8 cellular contexts compared by ENCODE assay signal in genomic region chr3:38347421-38348200, GRCh38. TPM values are rescaled to one million over a fixed set of nuclear protein-coding genes. Genes with fewer than 3 reads are reported as not detected.
DNase-seq lines count a peak whose midpoint lies in the region; ATAC-seq and TF ChIP-seq lines count a peak whose summit lies in the region.

No MANE protein-coding gene starts in this region.

- H3K27ac ChIP-seq in suprapubic skin: no peak overlapping the region

- H3K27me3 ChIP-seq in kidney epithelial cell (ENCODE audit: control insufficient read depth, insufficient read depth, low read length) (no peaks in the 10 kb centered on the region), suprapubic skin (no peaks in the 10 kb centered on the region)

- WGBS in suprapubic skin: 87% methylated on average over 19 of the region's 19 CpGs

- H3K4me3 ChIP-seq in kidney epithelial cell (ENCODE audit: low read depth, low read length) (peak overlapping the region; percentile 71), suprapubic skin (peak overlapping the region; percentile 77)

- H3K36me3 ChIP-seq in kidney epithelial cell (ENCODE audit: control insufficient read depth, insufficient read depth, low read length): no peaks in the 10 kb centered on the region
- no peaks in the 10 kb centered on the region for H3K36me3 ChIP-seq in suprapubic skin

- TF ChIP-seq CTCF in activated CD8-positive, alpha-beta T cell treated with anti-CD3 and anti-CD28 coated beads for 36 hours (IDR thresholded peaks at IDR 0.05): no peak
- TF ChIP-seq CTCF in kidney epithelial cell (IDR thresholded peaks at IDR 0.05; ENCODE audit: insufficient read depth, low read length, poor library complexity, severe bottlenecking) (no peak), suprapubic skin (IDR thresholded peaks at IDR 0.05) (no peak)

- ATAC-seq in activated CD8-positive, alpha-beta T cell treated with anti-CD3 and anti-CD28 coated beads, Interleukin-2, amount 10 ng/mL, durations not matched to agents 7 days and 5 days: no peak
- no peak for ATAC-seq in activated CD8-positive, alpha-beta T cell treated with anti-CD3 and anti-CD28 coated beads for 36 hours
- no peak for ATAC-seq in GM19035 (IDR thresholded peaks at IDR 0.05; ENCODE audit: unreplicated experiment)

- H3K4me1 ChIP-seq in suprapubic skin: peaks cover 18% of the 10 kb centered on the region

- H3K9me3 ChIP-seq in suprapubic skin: no peaks in the 10 kb centered on the region

- TF ChIP-seq EP300 in suprapubic skin (IDR thresholded peaks at IDR 0.05): no peak

- H3K27me3 Mint-ChIP-seq in activated CD8-positive, alpha-beta T cell treated with anti-CD3 and anti-CD28 coated beads, Interleukin-2, amount 10 ng/mL, durations not matched to agents 7 days and 5 days (ENCODE audit: low read depth): peaks cover 3% of the 10 kb centered on the region
- no peaks in the 10 kb centered on the region for H3K27me3 Mint-ChIP-seq in activated CD8-positive, alpha-beta T cell treated with anti-CD3 and anti-CD28 coated beads for 36 hours
- no peaks in the 10 kb centered on the region for H3K27me3 Mint-ChIP-seq in activated CD4-positive, alpha-beta memory T cell treated with anti-CD3 and anti-CD28 coated beads for 36 hours

- peaks cover 18% of the 10 kb centered on the region for H3K4me1 Mint-ChIP-seq in activated CD8-positive, alpha-beta T cell treated with anti-CD3 and anti-CD28 coated beads, Interleukin-2, amount 10 ng/mL, durations not matched to agents 7 days and 5 days (ENCODE audit: low read depth)
- peaks cover 4% of the 10 kb centered on the region for H3K4me1 Mint-ChIP-seq in activated CD8-positive, alpha-beta T cell treated with anti-CD3 and anti-CD28 coated beads for 36 hours (ENCODE audit: low read depth)
- H3K4me1 Mint-ChIP-seq in activated CD4-positive, alpha-beta memory T cell treated with anti-CD3 and anti-CD28 coated beads for 36 hours (ENCODE audit: low read depth): peaks cover 6% of the 10 kb centered on the region

- CTCF ChIA-PET in activated CD8-positive, alpha-beta T cell treated with anti-CD3 and anti-CD28 coated beads, Interleukin-2, amount 10 ng/mL, durations not matched to agents 7 days and 5 days (lab: Charles Lee): interaction anchor here (0.9 to 4.4 kb wide), 18 partner anchors 14 to 350 kb away, joined by 3 to 69 read pairs (median 6); partner anchors contain the start of genes ACAA1 and OXSR1
- CTCF ChIA-PET in activated CD8-positive, alpha-beta T cell treated with anti-CD3 and anti-CD28 coated beads for 36 hours (lab: Charles Lee): interaction anchor here (0.7 to 2.6 kb wide), 24 partner anchors 10 to 373 kb away, joined by 3 to 49 read pairs (median 5); partner anchors contain the start of genes ACAA1, EXOG, MYD88 and OXSR1
- CTCF ChIA-PET in activated CD4-positive, alpha-beta memory T cell treated with anti-CD3 and anti-CD28 coated beads for 36 hours (lab: Charles Lee): interaction anchor here (1.0 to 5.2 kb wide), 17 partner anchors 8 to 308 kb away, joined by 3 to 75 read pairs (median 5); partner anchors contain the start of gene EXOG

- H3K27ac Mint-ChIP-seq in activated CD8-positive, alpha-beta T cell treated with anti-CD3 and anti-CD28 coated beads, Interleukin-2, amount 10 ng/mL, durations not matched to agents 7 days and 5 days: peak overlapping the region; percentile 35
- H3K27ac Mint-ChIP-seq in activated CD8-positive, alpha-beta T cell treated with anti-CD3 and anti-CD28 coated beads for 36 hours: no peak overlapping the region
- H3K27ac Mint-ChIP-seq in activated CD4-positive, alpha-beta memory T cell treated with anti-CD3 and anti-CD28 coated beads for 36 hours: no peak overlapping the region

- intact Hi-C loops in activated CD8-positive, alpha-beta T cell treated with anti-CD3 and anti-CD28 coated beads for 36 hours (cut with micrococcal nuclease): loop anchor here (5.0 to 10.0 kb wide), 2 partner anchors 135 to 213 kb away; partner anchors contain the start of genes ACAA1 and MYD88
- intact Hi-C loops in activated CD4-positive, alpha-beta memory T cell treated with anti-CD3 and anti-CD28 coated beads for 36 hours (cut with micrococcal nuclease): loop anchor here (2.0 to 5.0 kb wide), 7 partner anchors 107 to 300 kb away; partner anchors contain the start of genes ACAA1, EXOG, OXSR1 and SCN5A

- H3K36me3 Mint-ChIP-seq in activated CD8-positive, alpha-beta T cell treated with anti-CD3 and anti-CD28 coated beads, Interleukin-2, amount 10 ng/mL, durations not matched to agents 7 days and 5 days (ENCODE audit: low read depth): peaks cover 4% of the 10 kb centered on the region
- peaks cover 13% of the 10 kb centered on the region for H3K36me3 Mint-ChIP-seq in activated CD8-positive, alpha-beta T cell treated with anti-CD3 and anti-CD28 coated beads for 36 hours (ENCODE audit: low read depth)
- peaks cover 5% of the 10 kb centered on the region for H3K36me3 Mint-ChIP-seq in activated CD4-positive, alpha-beta memory T cell treated with anti-CD3 and anti-CD28 coated beads for 36 hours

- H3K4me3 Mint-ChIP-seq in activated CD8-positive, alpha-beta T cell treated with anti-CD3 and anti-CD28 coated beads, Interleukin-2, amount 10 ng/mL, durations not matched to agents 7 days and 5 days: peak overlapping the region; percentile 75
- no peak overlapping the region for H3K4me3 Mint-ChIP-seq in activated CD8-positive, alpha-beta T cell treated with anti-CD3 and anti-CD28 coated beads for 36 hours
- H3K4me3 Mint-ChIP-seq in activated CD4-positive, alpha-beta memory T cell treated with anti-CD3 and anti-CD28 coated beads for 36 hours: peak overlapping the region; percentile 71

- DNase-seq in activated CD8-positive, alpha-beta T cell treated with anti-CD3 and anti-CD28 coated beads, Interleukin-2, amount 10 ng/mL, durations not matched to agents 7 days and 5 days: no peak
- DNase-seq in activated CD8-positive, alpha-beta T cell treated with anti-CD3 and anti-CD28 coated beads for 36 hours: no peak
- no peak for DNase-seq in activated CD4-positive, alpha-beta memory T cell treated with anti-CD3 and anti-CD28 coated beads for 36 hours
- DNase-seq in kidney epithelial cell (ENCODE audit: low read depth) (no peak), suprapubic skin (ENCODE audit: low spot score in 2 of 2) (no peak), NCI-H446 (lab: John Stamatoyannopoulos, UW) (no peak), NCI-H82 treated with DMSO at 0.1 percent for 48 hours (lab: John Stamatoyannopoulos, UW; ENCODE audit: unreplicated experiment) (no peak)

- TF ChIP-seq POLR2A in suprapubic skin (IDR thresholded peaks at IDR 0.05): no peak

- H3K9me3 Mint-ChIP-seq in activated CD8-positive, alpha-beta T cell treated with anti-CD3 and anti-CD28 coated beads, Interleukin-2, amount 10 ng/mL, durations not matched to agents 7 days and 5 days (ENCODE audit: insufficient read depth): no peaks in the 10 kb centered on the region
- H3K9me3 Mint-ChIP-seq in activated CD8-positive, alpha-beta T cell treated with anti-CD3 and anti-CD28 coated beads for 36 hours: peaks cover 2% of the 10 kb centered on the region
- peaks cover 3% of the 10 kb centered on the region for H3K9me3 Mint-ChIP-seq in activated CD4-positive, alpha-beta memory T cell treated with anti-CD3 and anti-CD28 coated beads for 36 hours

- POLR2A ChIA-PET in activated CD8-positive, alpha-beta T cell treated with anti-CD3 and anti-CD28 coated beads, Interleukin-2, amount 10 ng/mL, durations not matched to agents 7 days and 5 days (lab: Charles Lee): no interaction called here
- POLR2A ChIA-PET in activated CD8-positive, alpha-beta T cell treated with anti-CD3 and anti-CD28 coated beads for 36 hours (lab: Charles Lee): interaction anchor here (0.9 to 1.5 kb wide), 4 partner anchors 22 to 209 kb away, joined by 3 to 6 read pairs (median 5); partner anchors contain the start of gene MYD88
- POLR2A ChIA-PET in activated CD4-positive, alpha-beta memory T cell treated with anti-CD3 and anti-CD28 coated beads for 36 hours (lab: Charles Lee): interaction anchor here (1.0 to 1.2 kb wide), 2 partner anchors 106 to 183 kb away, joined by 3 read pairs; partner anchors contain the start of genes ACVR2B and OXSR1

RNA-seq across cellular contexts. Expression of gene XYLB, which starts 1.0 kb away (rescaled TPM):
- 1 to 10 TPM; 5.3 to 6.1 TPM for total RNA-seq in activated CD8-positive, alpha-beta T cell treated with anti-CD3 and anti-CD28 coated beads, Interleukin-2, amount 10 ng/mL, durations not matched to agents 7 days and 5 days
- 1 to 10 TPM; 4.4 to 4.7 TPM for total RNA-seq in activated CD8-positive, alpha-beta T cell treated with anti-CD3 and anti-CD28 coated beads for 36 hours
- total RNA-seq in activated CD4-positive, alpha-beta memory T cell treated with anti-CD3 and anti-CD28 coated beads for 36 hours: 1 to 10 TPM; 4.8 to 4.9 TPM
- total RNA-seq in kidney epithelial cell (1.9 and 2.6 TPM in 2 replicates), suprapubic skin (1 to 10 TPM in 3 of 4 donors, under 1 TPM in 1; 0.76 to 3.4 (median 1.6) TPM)
